9 cellular contexts compared by ENCODE assay signal in the genomic region with DNA sequence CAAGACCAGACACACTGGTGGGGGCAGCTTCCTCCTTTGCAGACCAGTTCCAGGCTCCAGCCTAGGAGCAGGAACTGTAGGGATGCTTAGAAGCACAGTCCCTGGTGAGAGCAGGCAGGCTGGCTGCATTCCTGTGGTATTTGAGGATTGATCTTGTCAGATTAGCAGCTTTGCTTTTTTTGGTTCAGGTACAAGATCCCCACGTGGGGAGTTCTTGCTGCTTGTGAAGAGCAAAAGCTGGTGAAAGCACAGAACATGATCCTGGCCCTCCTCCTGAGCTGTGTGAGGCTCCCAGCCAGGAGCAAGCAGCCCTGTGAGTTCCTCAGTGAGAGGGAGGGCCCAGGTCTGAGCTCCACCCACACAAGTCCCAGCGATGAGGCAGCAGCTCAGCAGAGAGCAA.
DNase-seq lines count a peak whose midpoint lies in the region; ATAC-seq and TF ChIP-seq lines count a peak whose summit lies in the region.
"Had no signal": no experiment of that assay in that cellular context is flagged by ENCODE, and none has a peak within 500 bp of the region (broad histone marks: within the 10 kb centered on the region; RNA-seq: fewer than 3 reads in every experiment).

No MANE protein-coding gene starts in this region.

- H3K4me1 ChIP-seq in mesodermal cell (ENCODE audit: control insufficient read depth, insufficient read depth, low read length, poor library complexity, severe bottlenecking) = peaks cover 11% of the 10 kb centered on the region

- no peaks in the 10 kb centered on the region for H3K9me3 Mint-ChIP-seq in activated naive CD4-positive, alpha-beta T cell treated with anti-CD3 and anti-CD28 coated beads, Interleukin-2, amount 50 U/mL, for 72 hours

- DNase-seq in Ammon's horn (ENCODE audit: low spot score) = peak; percentile 56
- DNase-seq in M059J (ENCODE audit: low read depth) = peak; percentile 99
- peak; percentile 94 to 96 for DNase-seq in cardiac fibroblast (ENCODE audit: low read depth in 2 of 2)
- DNase-seq in GF-D8 (lab: John Stamatoyannopoulos, UW) = no peak
- no peak for DNase-seq in activated naive CD4-positive, alpha-beta T cell treated with anti-CD3 and anti-CD28 coated beads, Interleukin-2, amount 50 U/mL, for 72 hours (ENCODE audit: low spot score in 2 of 2)
- DNase-seq in activated CD4-positive, alpha-beta T cell treated with anti-CD3 and anti-CD28 coated beads, Interleukin-2, amount 50 U/mL, for 48 hours = no peak
- DNase-seq: NCI-H2081 treated with DMSO at 0.1 percent for 48 hours had no signal

- ATAC-seq in GM21528 (IDR thresholded peaks at IDR 0.05; ENCODE audit: low FRiP score, unreplicated experiment) = no peak
- ATAC-seq in activated naive CD4-positive, alpha-beta T cell treated with anti-CD3 and anti-CD28 coated beads, Interleukin-2, amount 50 U/mL, for 72 hours = no peak

- H3K36me3 Mint-ChIP-seq in activated naive CD4-positive, alpha-beta T cell treated with anti-CD3 and anti-CD28 coated beads, Interleukin-2, amount 50 U/mL, for 72 hours = peaks cover 0 to 8% of the 10 kb centered on the region in 2 donors

- peak overlapping the region; percentile 4 for H3K27ac ChIP-seq in mesodermal cell (ENCODE audit: low read depth, low read length, severe bottlenecking)

- H3K9me3 ChIP-seq in mesodermal cell (ENCODE audit: control insufficient read depth, low read length) = no peaks in the 10 kb centered on the region

- H3K4me3 ChIP-seq in cardiac fibroblast (replicated peaks in 1 of 2; ENCODE audit: low read depth in 2 of 2, low read length in 2 of 2) (no peak overlapping the region), mesodermal cell (ENCODE audit: extremely low read depth, insufficient read depth, low read length, poor library complexity, severe bottlenecking) (no peak overlapping the region)

- TF ChIP-seq CTCF in cardiac fibroblast (IDR thresholded peaks at IDR 0.05; ENCODE audit: low read depth, low read length) = no peak

- 0 to 17% methylated on average over 1 to 2 of the region's 2 CpGs for WGBS in mesodermal cell (ENCODE audit: insufficient coverage in 2 of 2), 2 experiments

- peaks cover 4% of the 10 kb centered on the region for H3K36me3 ChIP-seq in mesodermal cell (ENCODE audit: control insufficient read depth, insufficient read depth, low read length)

- H3K27ac Mint-ChIP-seq in activated naive CD4-positive, alpha-beta T cell treated with anti-CD3 and anti-CD28 coated beads, Interleukin-2, amount 50 U/mL, for 72 hours = no peak overlapping the region

Comparison
In these comparisons a context has a peak if more than half of its experiments do, and no peak if none do; other contexts are left out.
1. DNase-seq: peak in Ammon's horn (single experiment), M059J (single experiment) and cardiac fibroblast (2 of 2); none in GF-D8 (single experiment), activated naive CD4-positive, alpha-beta T cell treated with anti-CD3 and anti-CD28 coated beads, Interleukin-2, amount 50 U/mL, for 72 hours (0 of 2) and activated CD4-positive, alpha-beta T cell treated with anti-CD3 and anti-CD28 coated beads, Interleukin-2, amount 50 U/mL, for 48 hours (0 of 2).